ENCODE assay signal across 1 cellular context in genomic region chr2:16149349-16150243, GRCh38.
TF ChIP-seq lines count a peak whose summit lies in the region.

No MANE protein-coding gene starts in this region.

TF ChIP-seq in GM23338, 12 proteins besides CTCF, POLR2A, EP300 and RAD21 (continued from another document):
- TF ChIP-seq ZNF462 (CRISPR knock-in tag; IDR thresholded peaks at IDR 0.05), result no peak
- TF ChIP-seq JUNB (IDR thresholded peaks at IDR 0.05; ENCODE audit: unreplicated experiment), result no peak
- no peak for TF ChIP-seq STAT1 (IDR thresholded peaks at IDR 0.05; ENCODE audit: unreplicated experiment)
- no peak for TF ChIP-seq CREB1 (CRISPR knock-in tag; IDR thresholded peaks at IDR 0.05; ENCODE audit: low read depth)
- TF ChIP-seq EZH2 (IDR thresholded peaks at IDR 0.05; ENCODE audit: low read depth, unreplicated experiment), result no peak
- no peak for TF ChIP-seq ZNF114 (CRISPR knock-in tag; IDR thresholded peaks at IDR 0.05)
- TF ChIP-seq REST (IDR thresholded peaks at IDR 0.05; ENCODE audit: unreplicated experiment), result no peak
- TF ChIP-seq ETS1 (IDR thresholded peaks at IDR 0.05), result no peak
- TF ChIP-seq EZH2phosphoT487 (IDR thresholded peaks at IDR 0.05; ENCODE audit: unreplicated experiment), result no peak
